ENCODE assay signal across 23 cellular contexts in genomic region chr16:86787538-86787937, GRCh38.
"Had no signal": no experiment of that assay in that cellular context is flagged by ENCODE, and none has a peak within 500 bp of the region (broad histone marks: within the 10 kb centered on the region; RNA-seq: fewer than 3 reads in every experiment).

No MANE protein-coding gene starts in this region.

- H3K27ac ChIP-seq: SJCRH30 had no signal

- H3K27me3 ChIP-seq: SJCRH30 had no signal

- H3K4me3 ChIP-seq: MG63, SJCRH30 had no signal

- H3K9me3 ChIP-seq: MG63, SJCRH30 had no signal

- ATAC-seq: HepG2, Panc1, PC-3, Right ventricle myocardium inferior, SK-N-SH treated with all-trans-retinoic acid at 6 μM for 48 hours had no signal

- H3K36me3 ChIP-seq: MG63, SJCRH30 had no signal

- DNase-seq: IMR-90, Karpas-422, KG1, MG63, NCI-H1092, NCI-H1105 treated with DMSO at 0.1 percent for 48 hours, NCI-H1417 treated with DMSO at 0.1 percent for 48 hours, NCI-H146, NCI-H1694 treated with DMSO at 0.1 percent for 48 hours, NCI-H1930, NCI-H2081, NCI-H2107, NCI-H2227 treated with DMSO at 0.1 percent for 48 hours, NCI-H524, NCI-H526 treated with DMSO at 0.1 percent for 48 hours, NCI-H774, PC-3, SHP77 treated with DMSO at 0.1 percent for 48 hours, SJCRH30 had no signal

- FAIRE-seq: HepG2 had no signal
